Comparison of ENCODE assay signal across 1 cellular context in the genomic region with DNA sequence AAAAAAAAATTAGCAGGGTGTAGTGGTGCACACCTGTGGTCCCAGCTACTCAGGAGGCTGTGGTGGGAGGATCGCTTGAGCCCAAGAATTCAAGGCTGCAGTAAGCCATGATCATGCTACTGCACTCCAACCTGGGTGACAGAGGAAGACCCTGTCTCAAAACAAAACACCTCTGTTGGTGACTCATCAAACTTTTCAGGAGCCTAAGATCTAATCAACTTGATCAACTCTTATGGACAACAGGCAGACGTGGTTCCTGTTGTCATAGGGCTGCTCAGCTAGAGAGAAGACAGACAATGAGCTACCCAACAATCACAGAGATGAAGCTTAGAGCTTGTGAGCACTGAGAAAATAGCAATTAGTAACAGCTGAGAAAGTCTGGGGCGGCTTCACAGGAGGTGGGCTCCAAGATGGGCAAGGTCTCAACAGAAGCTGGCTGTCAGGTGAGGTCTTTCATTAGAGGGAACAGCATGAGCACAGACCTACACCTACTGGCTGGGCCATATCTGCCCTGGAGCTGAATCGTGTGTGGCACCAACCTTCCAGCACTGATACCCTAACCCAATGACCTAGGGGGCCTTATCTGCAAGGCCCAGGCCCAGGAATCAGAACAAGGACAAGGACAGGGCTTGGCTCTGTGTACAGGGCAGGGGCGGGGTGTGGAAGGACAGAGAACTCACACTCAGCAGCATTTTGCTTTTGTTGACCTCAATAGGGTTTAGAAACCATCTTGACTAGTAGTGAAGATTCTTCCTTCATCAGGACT.
TF ChIP-seq lines count a peak whose summit lies in the region.

No MANE protein-coding gene starts in this region.

TF ChIP-seq in K562, 482 proteins besides CTCF, POLR2A, EP300 and RAD21 (continued from another document and continues in another):
- TF ChIP-seq, protein P1, sequence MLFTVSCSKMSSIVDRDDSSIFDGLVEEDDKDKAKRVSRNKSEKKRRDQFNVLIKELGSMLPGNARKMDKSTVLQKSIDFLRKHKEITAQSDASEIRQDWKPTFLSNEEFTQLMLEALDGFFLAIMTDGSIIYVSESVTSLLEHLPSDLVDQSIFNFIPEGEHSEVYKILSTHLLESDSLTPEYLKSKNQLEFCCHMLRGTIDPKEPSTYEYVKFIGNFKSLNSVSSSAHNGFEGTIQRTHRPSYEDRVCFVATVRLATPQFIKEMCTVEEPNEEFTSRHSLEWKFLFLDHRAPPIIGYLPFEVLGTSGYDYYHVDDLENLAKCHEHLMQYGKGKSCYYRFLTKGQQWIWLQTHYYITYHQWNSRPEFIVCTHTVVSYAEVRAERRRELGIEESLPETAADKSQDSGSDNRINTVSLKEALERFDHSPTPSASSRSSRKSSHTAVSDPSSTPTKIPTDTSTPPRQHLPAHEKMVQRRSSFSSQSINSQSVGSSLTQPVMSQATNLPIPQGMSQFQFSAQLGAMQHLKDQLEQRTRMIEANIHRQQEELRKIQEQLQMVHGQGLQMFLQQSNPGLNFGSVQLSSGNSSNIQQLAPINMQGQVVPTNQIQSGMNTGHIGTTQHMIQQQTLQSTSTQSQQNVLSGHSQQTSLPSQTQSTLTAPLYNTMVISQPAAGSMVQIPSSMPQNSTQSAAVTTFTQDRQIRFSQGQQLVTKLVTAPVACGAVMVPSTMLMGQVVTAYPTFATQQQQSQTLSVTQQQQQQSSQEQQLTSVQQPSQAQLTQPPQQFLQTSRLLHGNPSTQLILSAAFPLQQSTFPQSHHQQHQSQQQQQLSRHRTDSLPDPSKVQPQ (CRISPR knock-in tag; IDR thresholded peaks at IDR 0.05; ENCODE audit: borderline replicate concordance), result no peak
- no peak for TF ChIP-seq STAG1 (CRISPR knock-in tag; IDR thresholded peaks at IDR 0.05; ENCODE audit: borderline replicate concordance)
- TF ChIP-seq, protein P2, sequence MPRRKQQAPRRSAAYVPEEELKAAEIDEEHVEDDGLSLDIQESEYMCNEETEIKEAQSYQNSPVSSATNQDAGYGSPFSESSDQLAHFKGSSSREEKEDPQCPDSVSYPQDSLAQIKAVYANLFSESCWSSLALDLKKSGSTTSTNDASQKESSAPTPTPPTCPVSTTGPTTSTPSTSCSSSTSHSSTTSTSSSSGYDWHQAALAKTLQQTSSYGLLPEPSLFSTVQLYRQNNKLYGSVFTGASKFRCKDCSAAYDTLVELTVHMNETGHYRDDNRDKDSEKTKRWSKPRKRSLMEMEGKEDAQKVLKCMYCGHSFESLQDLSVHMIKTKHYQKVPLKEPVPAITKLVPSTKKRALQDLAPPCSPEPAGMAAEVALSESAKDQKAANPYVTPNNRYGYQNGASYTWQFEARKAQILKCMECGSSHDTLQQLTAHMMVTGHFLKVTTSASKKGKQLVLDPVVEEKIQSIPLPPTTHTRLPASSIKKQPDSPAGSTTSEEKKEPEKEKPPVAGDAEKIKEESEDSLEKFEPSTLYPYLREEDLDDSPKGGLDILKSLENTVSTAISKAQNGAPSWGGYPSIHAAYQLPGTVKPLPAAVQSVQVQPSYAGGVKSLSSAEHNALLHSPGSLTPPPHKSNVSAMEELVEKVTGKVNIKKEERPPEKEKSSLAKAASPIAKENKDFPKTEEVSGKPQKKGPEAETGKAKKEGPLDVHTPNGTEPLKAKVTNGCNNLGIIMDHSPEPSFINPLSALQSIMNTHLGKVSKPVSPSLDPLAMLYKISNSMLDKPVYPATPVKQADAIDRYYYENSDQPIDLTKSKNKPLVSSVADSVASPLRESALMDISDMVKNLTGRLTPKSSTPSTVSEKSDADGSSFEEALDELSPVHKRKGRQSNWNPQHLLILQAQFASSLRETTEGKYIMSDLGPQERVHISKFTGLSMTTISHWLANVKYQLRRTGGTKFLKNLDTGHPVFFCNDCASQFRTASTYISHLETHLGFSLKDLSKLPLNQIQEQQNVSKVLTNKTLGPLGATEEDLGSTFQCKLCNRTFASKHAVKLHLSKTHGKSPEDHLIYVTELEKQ (CRISPR knock-in tag; IDR thresholded peaks at IDR 0.05), result no peak
- no peak for TF ChIP-seq ZNF551 (CRISPR knock-in tag; IDR thresholded peaks at IDR 0.05)
- TF ChIP-seq, protein P3, sequence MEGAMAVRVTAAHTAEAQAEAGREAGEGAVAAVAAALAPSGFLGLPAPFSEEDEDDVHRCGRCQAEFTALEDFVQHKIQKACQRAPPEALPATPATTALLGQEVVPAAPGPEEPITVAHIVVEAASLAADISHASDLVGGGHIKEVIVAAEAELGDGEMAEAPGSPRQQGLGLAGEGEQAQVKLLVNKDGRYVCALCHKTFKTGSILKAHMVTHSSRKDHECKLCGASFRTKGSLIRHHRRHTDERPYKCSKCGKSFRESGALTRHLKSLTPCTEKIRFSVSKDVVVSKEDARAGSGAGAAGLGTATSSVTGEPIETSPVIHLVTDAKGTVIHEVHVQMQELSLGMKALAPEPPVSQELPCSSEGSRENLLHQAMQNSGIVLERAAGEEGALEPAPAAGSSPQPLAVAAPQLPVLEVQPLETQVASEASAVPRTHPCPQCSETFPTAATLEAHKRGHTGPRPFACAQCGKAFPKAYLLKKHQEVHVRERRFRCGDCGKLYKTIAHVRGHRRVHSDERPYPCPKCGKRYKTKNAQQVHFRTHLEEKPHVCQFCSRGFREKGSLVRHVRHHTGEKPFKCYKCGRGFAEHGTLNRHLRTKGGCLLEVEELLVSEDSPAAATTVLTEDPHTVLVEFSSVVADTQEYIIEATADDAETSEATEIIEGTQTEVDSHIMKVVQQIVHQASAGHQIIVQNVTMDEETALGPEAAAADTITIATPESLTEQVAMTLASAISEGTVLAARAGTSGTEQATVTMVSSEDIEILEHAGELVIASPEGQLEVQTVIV (CRISPR knock-in tag; IDR thresholded peaks at IDR 0.05; ENCODE audit: borderline replicate concordance), result no peak
- no peak for TF ChIP-seq PHF20 (IDR thresholded peaks at IDR 0.05; ENCODE audit: partially characterized antibody)
- TF ChIP-seq CEBPB (tag; IDR thresholded peaks at IDR 0.05), result no peak
- no peak for TF ChIP-seq RBM17 (IDR thresholded peaks at IDR 0.05; ENCODE audit: borderline replicate concordance, low read depth, low read length)
- no peak for TF ChIP-seq RAD51 (IDR thresholded peaks at IDR 0.05; ENCODE audit: borderline replicate concordance, low read depth)
- TF ChIP-seq SOX6 (IDR thresholded peaks at IDR 0.05), result peak; percentile 88
- no peak for TF ChIP-seq ZNF449 (CRISPR knock-in tag; IDR thresholded peaks at IDR 0.05)
- TF ChIP-seq GTF2A2 (tag; IDR thresholded peaks at IDR 0.05), result no peak
- TF ChIP-seq ARNT (IDR thresholded peaks at IDR 0.05), result no peak
- no peak for TF ChIP-seq SETDB1 (IDR thresholded peaks at IDR 0.05; ENCODE audit: low read length)
- no peak for TF ChIP-seq GATAD2B (IDR thresholded peaks at IDR 0.05; ENCODE audit: borderline replicate concordance)
- no peak for TF ChIP-seq IRF9 (tag; IDR thresholded peaks at IDR 0.05)
- no peak for TF ChIP-seq POLR2H (tag; IDR thresholded peaks at IDR 0.05; ENCODE audit: low read depth)
- peak; percentile 52; the same call in 1 of the 2 replicates for TF ChIP-seq ZNF592 (IDR thresholded peaks at IDR 0.05)
- TF ChIP-seq CHD4 (IDR thresholded peaks at IDR 0.05; ENCODE audit: insufficient read depth, insufficient replicate concordance, low read depth, low read length, poor library complexity, severe bottlenecking), result no peak
- no peak for TF ChIP-seq ZNF639 (CRISPR knock-in tag; conservative IDR thresholded peaks at IDR 0.05 in 1 of 2, IDR thresholded peaks at IDR 0.05 in 1 of 2)
- TF ChIP-seq ZBTB49 (CRISPR knock-in tag; IDR thresholded peaks at IDR 0.05; ENCODE audit: borderline replicate concordance), result no peak
- peak; percentile 91 to 99 for TF ChIP-seq HDAC1 (IDR thresholded peaks at IDR 0.05)
- TF ChIP-seq MEF2A (IDR thresholded peaks at IDR 0.05; ENCODE audit: control insufficient read depth, low read depth, low read length), result no peak
- TF ChIP-seq ZNF57 (CRISPR knock-in tag; IDR thresholded peaks at IDR 0.05), result no peak
- TF ChIP-seq ID3 (CRISPR knock-in tag; IDR thresholded peaks at IDR 0.05), result no peak
- TF ChIP-seq ID3 (tag; IDR thresholded peaks at IDR 0.05), result peak; percentile 78
- no peak for TF ChIP-seq SUPT5H (IDR thresholded peaks at IDR 0.05)
- no peak for TF ChIP-seq FUS (optimal IDR thresholded peaks at IDR 0.05; ENCODE audit: low read depth, low read length)
- 0 out of 2 replicates have a peak, but pooled peaks have one; percentile 55 for TF ChIP-seq NR2F6 (CRISPR knock-in tag; IDR thresholded peaks at IDR 0.05)
- TF ChIP-seq XRCC5 (IDR thresholded peaks at IDR 0.05; ENCODE audit: low read depth, low read length), result no peak
- no peak for TF ChIP-seq SIN3A (IDR thresholded peaks at IDR 0.05; ENCODE audit: borderline replicate concordance in 2 of 2, control insufficient read depth in 1 of 2, low read depth in 2 of 2, low read length in 2 of 2)
- TF ChIP-seq NR3C1 (CRISPR knock-in tag; IDR thresholded peaks at IDR 0.05), result no peak
- peak; percentile 100 for TF ChIP-seq KDM1A (IDR thresholded peaks at IDR 0.05)
- TF ChIP-seq IRF2 (CRISPR knock-in tag; IDR thresholded peaks at IDR 0.05), result no peak
- no peak for TF ChIP-seq ZNF778 (CRISPR knock-in tag; IDR thresholded peaks at IDR 0.05)
- TF ChIP-seq RFX5 (IDR thresholded peaks at IDR 0.05; ENCODE audit: low read depth, low read length), result no peak
